Comparison of ENCODE assay signal across 8 cellular contexts in the genomic region with DNA sequence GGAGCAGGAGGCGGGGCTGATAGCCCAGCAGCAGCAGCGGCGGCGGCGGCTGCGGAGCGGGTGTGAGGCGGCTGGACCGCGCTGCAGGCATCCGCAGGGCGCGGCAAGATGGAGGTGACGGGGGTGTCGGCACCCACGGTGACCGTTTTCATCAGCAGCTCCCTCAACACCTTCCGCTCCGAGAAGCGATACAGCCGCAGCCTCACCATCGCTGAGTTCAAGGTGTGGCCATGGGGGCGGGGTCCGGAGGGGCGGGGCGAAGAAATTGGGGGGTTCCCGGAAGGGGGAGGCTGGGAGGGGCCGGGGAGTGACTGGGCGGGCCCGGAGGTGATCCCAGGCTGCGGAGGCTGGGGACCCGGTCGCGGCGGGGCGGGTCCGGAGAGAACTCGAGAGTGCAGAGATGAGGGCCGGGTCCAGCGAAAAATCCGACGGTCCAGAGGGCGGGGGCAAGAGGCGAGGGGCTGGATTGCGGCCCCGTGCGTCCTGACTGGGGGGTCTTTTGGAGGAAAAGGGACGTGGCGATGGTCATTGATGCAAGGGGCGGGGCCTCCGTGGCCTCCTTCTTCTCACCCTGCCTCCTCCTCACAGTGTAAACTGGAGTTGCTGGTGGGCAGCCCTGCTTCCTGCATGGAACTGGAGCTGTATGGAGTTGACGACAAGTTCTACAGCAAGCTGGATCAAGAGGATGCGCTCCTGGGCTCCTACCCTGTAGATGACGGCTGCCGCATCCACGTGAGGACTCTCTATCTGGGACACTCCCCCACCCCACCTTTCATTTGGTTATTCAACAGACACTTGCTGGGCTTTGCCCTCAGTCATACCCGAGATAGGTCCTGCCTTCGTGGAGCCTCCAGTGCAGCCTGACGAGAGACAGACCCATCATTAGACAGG. TPM values are rescaled to one million over a fixed set of nuclear protein-coding genes. Genes with fewer than 3 reads are reported as not detected.
DNase-seq lines count a peak whose midpoint lies in the region; ATAC-seq and TF ChIP-seq lines count a peak whose summit lies in the region.

A gene with protein sequence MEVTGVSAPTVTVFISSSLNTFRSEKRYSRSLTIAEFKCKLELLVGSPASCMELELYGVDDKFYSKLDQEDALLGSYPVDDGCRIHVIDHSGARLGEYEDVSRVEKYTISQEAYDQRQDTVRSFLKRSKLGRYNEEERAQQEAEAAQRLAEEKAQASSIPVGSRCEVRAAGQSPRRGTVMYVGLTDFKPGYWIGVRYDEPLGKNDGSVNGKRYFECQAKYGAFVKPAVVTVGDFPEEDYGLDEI (plus strand): TSS at position 16 of the 891 bp plus-strand sequence. CDS start 93 bp downstream, at position 109.

- H3K4me3 ChIP-seq in MG63 (peak within 1 kb of the TSS; percentile 84), coronary artery (peak within 1 kb of the TSS; percentile 85)

- H3K36me3 ChIP-seq in MG63 = peaks cover 60% of the 10 kb centered on the region

- POLR2A ChIA-PET in activated CD4-positive, alpha-beta T cell treated with anti-CD3 and anti-CD28 coated beads for 36 hours (lab: Charles Lee) = interaction anchor here (0.7 to 1.3 kb wide), 7 partner anchors 8 to 102 kb away, joined by 3 to 12 read pairs (median 5); partner anchors contain the start of genes ALKBH6, CAPNS1, THAP8 and ZNF146

- ATAC-seq in GM19455 (IDR thresholded peaks at IDR 0.05; ENCODE audit: unreplicated experiment) (peak; percentile 30), memory B cell (ENCODE audit: low read depth) (peak; percentile 48)
- peak; percentile 55 for ATAC-seq in activated CD4-positive, alpha-beta T cell treated with anti-CD3 and anti-CD28 coated beads for 36 hours

- H3K27me3 Mint-ChIP-seq in CD14-positive monocyte (ENCODE audit: low read depth in 3 of 3) (peaks cover 0 to 7% (median 0%) of the 10 kb centered on the region in 3 donors), memory B cell (no peaks in the 10 kb centered on the region)
- no peaks in the 10 kb centered on the region for H3K27me3 Mint-ChIP-seq in activated CD4-positive, alpha-beta T cell treated with anti-CD3 and anti-CD28 coated beads for 36 hours

- DNase-seq in CD14-positive monocyte (ENCODE audit: low spot score) (no peak), MG63 (no peak), coronary artery (ENCODE audit: low spot score) (peak; percentile 90), memory B cell (ENCODE audit: low spot score in 2 of 2) (peak in 1 of 2 donors; percentile 29), ecto neural progenitor cell (ENCODE audit: low spot score) (no peak)
- DNase-seq in activated CD4-positive, alpha-beta T cell treated with anti-CD3 and anti-CD28 coated beads for 36 hours = peak; percentile 96
- peak; percentile 79 to 89 for DNase-seq in stimulated activated CD8-positive, alpha-beta memory T cell treated with anti-CD3 and anti-CD28 coated beads, Interleukin-2, amount 100 ng/mL, for 1 hour (ENCODE audit: low read depth in 2 of 2)

- peak within 1 kb of the TSS; percentile 78 to 95 for H3K27ac ChIP-seq in coronary artery

- no peaks in the 10 kb centered on the region for H3K27me3 ChIP-seq in MG63

- H3K9me3 Mint-ChIP-seq in CD14-positive monocyte (no peaks in the 10 kb centered on the region), memory B cell (no peaks in the 10 kb centered on the region)
- H3K9me3 Mint-ChIP-seq in activated CD4-positive, alpha-beta T cell treated with anti-CD3 and anti-CD28 coated beads for 36 hours (ENCODE audit: low read depth) = no peaks in the 10 kb centered on the region

- intact Hi-C loops in CD14-positive monocyte (cut with micrococcal nuclease) = loop anchor here (1.0 to 10.0 kb wide), 9 partner anchors 25 to 569 kb away; partner anchors contain the start of genes ZNF565 (in 2 of the 2), ALKBH6 (in 1 of the 2), CAPNS1 (in 1 of the 2) and HCST (in 1 of the 2)
- intact Hi-C loops in activated CD4-positive, alpha-beta T cell treated with anti-CD3 and anti-CD28 coated beads for 36 hours (cut with DNase I, micrococcal nuclease) = loop anchor here (1.0 to 10.0 kb wide), 22 partner anchors 12 to 1102 kb away; partner anchors contain the start of genes ALKBH6 (in 2 of the 2), THAP8 (in 2 of the 2), WDR62 (in 2 of the 2) and ARHGAP33 (in 1 of the 2)

- H3K36me3 Mint-ChIP-seq in CD14-positive monocyte (peaks cover 51 to 56% of the 10 kb centered on the region in 2 donors), memory B cell (peaks cover 22% of the 10 kb centered on the region)
- peaks cover 38% of the 10 kb centered on the region for H3K36me3 Mint-ChIP-seq in activated CD4-positive, alpha-beta T cell treated with anti-CD3 and anti-CD28 coated beads for 36 hours (ENCODE audit: low read depth)

- H3K4me1 Mint-ChIP-seq in CD14-positive monocyte (peaks cover 26% of the 10 kb centered on the region), memory B cell (peaks cover 33% of the 10 kb centered on the region)
- H3K4me1 Mint-ChIP-seq in activated CD4-positive, alpha-beta T cell treated with anti-CD3 and anti-CD28 coated beads for 36 hours = peaks cover 31% of the 10 kb centered on the region

- H3K9me3 ChIP-seq in MG63 = no peaks in the 10 kb centered on the region

- no peak for TF ChIP-seq CTCF in CD14-positive monocyte (IDR thresholded peaks at IDR 0.05)
- no peak for TF ChIP-seq CTCF in coronary artery (IDR thresholded peaks at IDR 0.05)

- peak within 1 kb of the TSS; percentile 88 to 97 (median 96) for H3K27ac Mint-ChIP-seq in CD14-positive monocyte
- H3K27ac Mint-ChIP-seq in activated CD4-positive, alpha-beta T cell treated with anti-CD3 and anti-CD28 coated beads for 36 hours = peak within 1 kb of the TSS; percentile 93
- H3K27ac Mint-ChIP-seq in memory B cell = peak within 1 kb of the TSS; percentile 98

- CTCF ChIA-PET in activated CD4-positive, alpha-beta T cell treated with anti-CD3 and anti-CD28 coated beads for 36 hours (lab: Charles Lee) = interaction anchor here (0.8 to 1.2 kb wide), 4 partner anchors 12 to 62 kb away, joined by 3 to 8 read pairs (median 4); partner anchors contain the start of gene THAP8

- H3K4me3 Mint-ChIP-seq in CD14-positive monocyte (peak within 1 kb of the TSS; percentile 89 to 94), memory B cell (peak within 1 kb of the TSS; percentile 92)
- peak within 1 kb of the TSS; percentile 98 for H3K4me3 Mint-ChIP-seq in activated CD4-positive, alpha-beta T cell treated with anti-CD3 and anti-CD28 coated beads for 36 hours

RNA-seq across cellular contexts. Expression of the gene that starts here (rescaled TPM):
- polyA plus RNA-seq in CD14-positive monocyte = 100 to 1,000 TPM; 178 to 233 TPM
- 453 and 520 TPM in 2 replicates for total RNA-seq in MG63 (2014; rRNA removed; shearing (Covaris generic); ENCODE audit: low replicate concordance)
- total RNA-seq in activated CD4-positive, alpha-beta T cell treated with anti-CD3 and anti-CD28 coated beads for 36 hours = 100 to 1,000 TPM; 111 to 117 TPM

Comparison
In these comparisons a context has a peak if more than half of its experiments do, and no peak if none do; other contexts are left out.
1. DNase-seq: peak in activated CD4-positive, alpha-beta T cell treated with anti-CD3 and anti-CD28 coated beads for 36 hours (single experiment), coronary artery (single experiment) and stimulated activated CD8-positive, alpha-beta memory T cell treated with anti-CD3 and anti-CD28 coated beads, Interleukin-2, amount 100 ng/mL, for 1 hour (2 of 2); none in CD14-positive monocyte (single experiment), MG63 (single experiment) and ecto neural progenitor cell (single experiment).
2. Peak in every context shown above with its lines, with median percentiles within 50 percentile points of each other: H3K27ac Mint-ChIP-seq, H3K4me3 Mint-ChIP-seq and ATAC-seq.